ENCODE assay signal across 30 cellular contexts in genomic region chr19:55535173-55535572, GRCh38. TPM values are rescaled to one million over a fixed set of nuclear protein-coding genes. Genes with fewer than 3 reads are reported as not detected.
"Had no signal": no experiment of that assay in that cellular context is flagged by ENCODE, and none has a peak within 500 bp of the region (broad histone marks: within the 10 kb centered on the region; RNA-seq: fewer than 3 reads in every experiment).

No MANE protein-coding gene starts in this region.

- H3K27me3 Mint-ChIP-seq: activated naive CD8-positive, alpha-beta T cell treated with anti-CD3 and anti-CD28 coated beads, Interleukin-2, amount 50 U/mL, for 24 hours had no signal

- H3K9me3 ChIP-seq: body of pancreas, left lung, right lobe of liver, stomach, suprapubic skin, tibial nerve, uterus had no signal

- H3K4me3 ChIP-seq: body of pancreas, cardiac muscle cell, hepatocyte, left lung, right lobe of liver, skin epidermis, stomach, suprapubic skin, tibial nerve, uterus had no signal

- H3K4me1 Mint-ChIP-seq: activated naive CD8-positive, alpha-beta T cell treated with anti-CD3 and anti-CD28 coated beads, Interleukin-2, amount 50 U/mL, for 24 hours; immature natural killer cell; naive thymus-derived CD8-positive, alpha-beta T cell had no signal

- H3K4me1 ChIP-seq: body of pancreas, left lung, parathyroid adenoma, right lobe of liver, stomach, suprapubic skin, tibial nerve, uterus had no signal

- H3K27ac Mint-ChIP-seq: activated CD8-positive, alpha-beta T cell treated with anti-CD3 and anti-CD28 coated beads, Interleukin-2, amount 10 ng/mL, durations not matched to agents 7 days and 5 days; activated naive CD8-positive, alpha-beta T cell treated with anti-CD3 and anti-CD28 coated beads, Interleukin-2, amount 50 U/mL, for 24 hours; activated T-helper 1 cell treated with anti-CD3 and anti-CD28 coated beads, Interleukin-12 subunit alpha, Interleukin-12 subunit beta, Interleukin-2, Interleukin-4 antibody, amounts not matched to agents 30 ng/mL and 10 ng/mL and 1 ng/mL, durations not matched to agents 14 hours and 24 hours and 36 hours; effector memory CD8-positive, alpha-beta T cell; mesothelial cell of epicardium; naive thymus-derived CD8-positive, alpha-beta T cell; T-helper 1 cell treated with Interleukin-12 subunit alpha and Interleukin-12 subunit beta and Interleukin-4 antibody, amounts not matched to agents 30 μg/mL and 1 μg/mL, for 36 hours had no signal

- H3K27ac ChIP-seq: body of pancreas, cardiac muscle cell, hepatocyte, left lung, parathyroid adenoma, right lobe of liver, skin epidermis, stomach, suprapubic skin, tibial nerve, uterus had no signal

- H3K4me3 Mint-ChIP-seq: activated CD8-positive, alpha-beta T cell treated with anti-CD3 and anti-CD28 coated beads, Interleukin-2, amount 10 ng/mL, durations not matched to agents 7 days and 5 days; activated naive CD8-positive, alpha-beta T cell treated with anti-CD3 and anti-CD28 coated beads, Interleukin-2, amount 50 U/mL, for 24 hours; activated T-helper 1 cell treated with anti-CD3 and anti-CD28 coated beads, Interleukin-12 subunit alpha, Interleukin-12 subunit beta, Interleukin-2, Interleukin-4 antibody, amounts not matched to agents 30 ng/mL and 10 ng/mL and 1 ng/mL, durations not matched to agents 14 hours and 24 hours and 36 hours; effector memory CD8-positive, alpha-beta T cell; immature natural killer cell; mesothelial cell of epicardium; naive thymus-derived CD8-positive, alpha-beta T cell; T-helper 1 cell treated with Interleukin-12 subunit alpha and Interleukin-12 subunit beta and Interleukin-4 antibody, amounts not matched to agents 30 μg/mL and 1 μg/mL, for 36 hours had no signal

- H3K36me3 ChIP-seq: cardiac muscle cell, left lung, right lobe of liver, stomach, suprapubic skin, tibial nerve, uterus had no signal

- H3K36me3 Mint-ChIP-seq: immature natural killer cell; mesothelial cell of epicardium; naive thymus-derived CD8-positive, alpha-beta T cell had no signal

- ATAC-seq: activated CD4-positive, CD25-positive, alpha-beta regulatory T cell treated with anti-CD3 and anti-CD28 coated beads, Interleukin-2, amount 50 U/mL, for 24 hours; activated CD8-positive, alpha-beta T cell treated with anti-CD3 and anti-CD28 coated beads, Interleukin-2, amount 10 ng/mL, durations not matched to agents 7 days and 5 days; activated naive CD8-positive, alpha-beta T cell treated with anti-CD3 and anti-CD28 coated beads, Interleukin-2, amount 50 U/mL, for 24 hours; body of pancreas; effector memory CD8-positive, alpha-beta T cell; esophagus mucosa; left lung; naive thymus-derived CD8-positive, alpha-beta T cell had no signal

- DNase-seq: activated CD4-positive, alpha-beta T cell treated with anti-CD3 and anti-CD28 coated beads, Interleukin-2, amount 50 U/mL, for 1 hour; activated CD8-positive, alpha-beta T cell treated with anti-CD3 and anti-CD28 coated beads, Interleukin-2, amount 10 ng/mL, durations not matched to agents 7 days and 5 days; activated gamma-delta T cell; activated naive CD4-positive, alpha-beta T cell treated with anti-CD3 and anti-CD28 coated beads, Interleukin-2, amount 50 U/mL, for 16 hours; activated naive CD8-positive, alpha-beta T cell treated with anti-CD3 and anti-CD28 coated beads, Interleukin-2, amount 50 U/mL, for 24 hours; body of pancreas; effector memory CD8-positive, alpha-beta T cell; foreskin melanocyte; immature natural killer cell; left lung; right lobe of liver; stimulated activated CD4-positive, alpha-beta T cell treated with anti-CD3 and anti-CD28 coated beads, Interleukin-1b, Interleukin-23, amount 100 ng/mL, for 48 hours; stomach; uterus had no signal

- H3K27me3 ChIP-seq: body of pancreas, cardiac muscle cell, hepatocyte, right lobe of liver, uterus had no signal

- H3K9me3 Mint-ChIP-seq: activated naive CD8-positive, alpha-beta T cell treated with anti-CD3 and anti-CD28 coated beads, Interleukin-2, amount 50 U/mL, for 24 hours; activated T-helper 1 cell treated with anti-CD3 and anti-CD28 coated beads, Interleukin-12 subunit alpha, Interleukin-12 subunit beta, Interleukin-2, Interleukin-4 antibody, amounts not matched to agents 30 ng/mL and 10 ng/mL and 1 ng/mL, durations not matched to agents 14 hours and 24 hours and 36 hours; effector memory CD8-positive, alpha-beta T cell; immature natural killer cell; mesothelial cell of epicardium; naive thymus-derived CD8-positive, alpha-beta T cell; T-helper 1 cell treated with Interleukin-12 subunit alpha and Interleukin-12 subunit beta and Interleukin-4 antibody, amounts not matched to agents 30 μg/mL and 1 μg/mL, for 36 hours had no signal

RNA-seq across cellular contexts. Expression of gene SBK2, which starts 1.8 kb away (rescaled TPM):
- total RNA-seq: activated CD8-positive, alpha-beta T cell treated with anti-CD3 and anti-CD28 coated beads, Interleukin-2, amount 10 ng/mL, durations not matched to agents 7 days and 5 days; activated T-helper 1 cell treated with anti-CD3 and anti-CD28 coated beads, Interleukin-12 subunit alpha, Interleukin-12 subunit beta, Interleukin-2, Interleukin-4 antibody, amounts not matched to agents 30 ng/mL and 10 ng/mL and 1 ng/mL, durations not matched to agents 14 hours and 24 hours and 36 hours; body of pancreas; dermis microvascular lymphatic vessel endothelial cell; endothelial cell of umbilical vein; esophagus mucosa; left lung; lung microvascular endothelial cell; naive thymus-derived CD8-positive, alpha-beta T cell; pulmonary artery endothelial cell; right lobe of liver; stomach; suprapubic skin; tibial nerve; uterus had no signal

RNA-seq across cellular contexts. Expression of gene SBK3, which starts 10.2 kb away (rescaled TPM):
- total RNA-seq: activated CD8-positive, alpha-beta T cell treated with anti-CD3 and anti-CD28 coated beads, Interleukin-2, amount 10 ng/mL, durations not matched to agents 7 days and 5 days; activated T-helper 1 cell treated with anti-CD3 and anti-CD28 coated beads, Interleukin-12 subunit alpha, Interleukin-12 subunit beta, Interleukin-2, Interleukin-4 antibody, amounts not matched to agents 30 ng/mL and 10 ng/mL and 1 ng/mL, durations not matched to agents 14 hours and 24 hours and 36 hours; body of pancreas; mesothelial cell of epicardium; naive thymus-derived CD8-positive, alpha-beta T cell; suprapubic skin had no signal

RNA-seq across cellular contexts. Expression of gene SSC5D, which starts 46.9 kb away (rescaled TPM):
- total RNA-seq: lung microvascular endothelial cell had no signal
